14 cellular contexts compared by ENCODE assay signal in the genomic region with DNA sequence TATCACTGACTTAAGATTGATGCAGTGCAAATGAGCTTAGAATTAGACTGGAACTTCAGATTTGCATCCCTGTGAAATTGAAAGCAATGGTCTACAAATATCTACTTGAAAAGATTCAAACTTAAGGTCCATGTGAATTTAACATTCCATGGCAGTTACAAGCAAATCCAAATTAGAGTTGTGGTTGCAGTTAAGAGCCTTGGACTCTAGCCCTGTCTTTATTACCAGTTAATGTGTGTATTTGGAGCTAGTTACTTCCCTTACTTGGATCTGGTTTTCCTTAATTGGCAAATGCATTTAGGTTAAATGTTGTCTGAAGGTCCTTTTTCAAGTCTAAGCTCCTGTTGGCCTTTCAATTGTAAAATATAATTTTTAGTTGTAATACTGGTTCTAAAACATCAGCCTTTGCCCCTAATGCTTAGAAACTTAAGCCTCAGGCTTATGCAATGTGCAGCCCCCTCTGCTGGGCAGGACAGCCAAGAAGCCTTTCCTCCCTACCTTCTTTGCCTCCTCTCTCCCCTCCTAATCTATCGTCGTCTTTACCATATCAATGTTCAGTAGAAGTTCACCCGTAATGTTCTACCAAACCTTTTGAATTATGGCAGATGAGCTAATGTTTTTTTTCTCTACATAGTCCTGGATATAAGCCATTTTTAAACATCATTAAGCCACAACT. TPM values are rescaled to one million over a fixed set of nuclear protein-coding genes. Genes with fewer than 3 reads are reported as not detected.
DNase-seq lines count a peak whose midpoint lies in the region; ATAC-seq and TF ChIP-seq lines count a peak whose summit lies in the region.
"Had no signal": no experiment of that assay in that cellular context is flagged by ENCODE, and none has a peak within 500 bp of the region (broad histone marks: within the 10 kb centered on the region; RNA-seq: fewer than 3 reads in every experiment).

No MANE protein-coding gene starts in this region.

- H3K9me3 ChIP-seq in SJCRH30 (replicated peaks), result no peaks in the 10 kb centered on the region

- H3K36me3 ChIP-seq in SJCRH30, result peaks cover 61% of the 10 kb centered on the region

- H3K27me3 ChIP-seq in SJCRH30, result no peaks in the 10 kb centered on the region

- no peak overlapping the region for H3K4me3 ChIP-seq in AG04449 (ENCODE audit: low read depth, low read length)
- H3K4me3 ChIP-seq in SJCRH30, result no peak overlapping the region

- peak; percentile 48; the same call in 2 of the 3 replicates for ATAC-seq in SK-N-SH treated with all-trans-retinoic acid at 6 μM for 48 hours
- ATAC-seq in HG03139 (IDR thresholded peaks at IDR 0.05; ENCODE audit: unreplicated experiment), result no peak
- ATAC-seq in HG02981 (IDR thresholded peaks at IDR 0.05; ENCODE audit: unreplicated experiment), result no peak
- ATAC-seq: Right ventricle myocardium inferior had no signal

- TF ChIP-seq CTCF in AG04449 (IDR thresholded peaks at IDR 0.05; ENCODE audit: insufficient read depth, low read length, missing control alignments), result no peak
- peak; percentile 24; the same call in 1 of the 3 replicates for TF ChIP-seq CTCF in GM12872 (IDR thresholded peaks at IDR 0.05; ENCODE audit: insufficient read depth, low read depth, low read length)

- no peak overlapping the region for H3K27ac ChIP-seq in SJCRH30

- POLR2A ChIA-PET in AG04449 (lab: Yijun Ruan, JAX), result interaction anchor here (0.6 to 1.2 kb wide), 2 partner anchors 145 to 158 kb away, joined by 3 read pairs; partner anchors contain the start of gene RIC1

- CTCF ChIA-PET in AG04449 (lab: Yijun Ruan, JAX), result interaction anchor here (1.1 to 2.2 kb wide), 5 partner anchors 10 to 59 kb away, joined by 3 to 11 read pairs (median 3); partner anchors contain the start of gene ERMP1

- no peaks in the 10 kb centered on the region for H3K4me1 ChIP-seq in SJCRH30

- peak; percentile 46 for DNase-seq in AG04449 (ENCODE audit: low read depth, low spot score)
- DNase-seq in fibroblast of peridontal ligament (ENCODE audit: extremely low read depth), result peak; percentile 41
- DNase-seq in SJCRH30, result no peak
- no peak for DNase-seq in NCI-H2171 (lab: John Stamatoyannopoulos, UW)
- DNase-seq: activated CD4-positive, CD25-positive, alpha-beta regulatory T cell; activated T-cell treated with anti-CD3 and anti-CD28 coated beads, Interleukin-2, amount 50 U/mL, for 48 hours; foreskin melanocyte; Kasumi-1; kidney had no signal

TF ChIP-seq in SK-N-SH treated with all-trans-retinoic acid at 6 μM for 48 hours, 23 proteins besides CTCF, POLR2A, EP300 and RAD21:
- TF ChIP-seq SNAI2 (CRISPR knock-in tag; IDR thresholded peaks at IDR 0.05), result no peak
- TF ChIP-seq ISL1 (CRISPR knock-in tag; IDR thresholded peaks at IDR 0.05), result peak; percentile 53; the same call in 1 of the 2 replicates

RNA-seq across cellular contexts. Expression of gene ERMP1, which starts 59.5 kb away (rescaled TPM):
- total RNA-seq in SJCRH30 (2014; rRNA removed; shearing (Covaris generic)), result 8.8 and 10.4 TPM in 2 replicates

Comparison
In these comparisons a context has a peak if more than half of its experiments do, and no peak if none do; other contexts are left out.
1. DNase-seq: peak in AG04449 (single experiment) and fibroblast of peridontal ligament (single experiment); none in SJCRH30 (0 of 2) and NCI-H2171 (single experiment).